In genomic region chr18:63198868-63199742, GRCh38 we compare ENCODE assay signal across 2 cellular contexts.
TF ChIP-seq lines count a peak whose summit lies in the region.

No MANE protein-coding gene starts in this region.

TF ChIP-seq in HepG2, 621 proteins besides CTCF, POLR2A, EP300 and RAD21 (continues in another document):
- TF ChIP-seq SP1 (IDR thresholded peaks at IDR 0.05) = 0 out of 2 replicates have a peak, but pooled peaks have one; percentile 19
- TF ChIP-seq SP1 (CRISPR knock-in tag; IDR thresholded peaks at IDR 0.05) = no peak
- no peak for TF ChIP-seq PREB (CRISPR knock-in tag; IDR thresholded peaks at IDR 0.05)
- TF ChIP-seq ZBTB14 (CRISPR knock-in tag; IDR thresholded peaks at IDR 0.05) = no peak
- no peak for TF ChIP-seq GMEB2 (CRISPR knock-in tag; IDR thresholded peaks at IDR 0.05; ENCODE audit: low read depth)
- no peak for TF ChIP-seq REST (IDR thresholded peaks at IDR 0.05; ENCODE audit: borderline replicate concordance in 1 of 2, low read depth in 1 of 2, low read length in 2 of 2)
- peak; percentile 75 for TF ChIP-seq ZNF646 (CRISPR knock-in tag; IDR thresholded peaks at IDR 0.05)
- no peak for TF ChIP-seq NFIB (CRISPR knock-in tag; IDR thresholded peaks at IDR 0.05; ENCODE audit: borderline replicate concordance)

TF ChIP-seq in K562, 482 proteins besides CTCF, POLR2A, EP300 and RAD21:
- 0 out of 2 replicates have a peak, but pooled peaks have one; percentile 27 for TF ChIP-seq ZBTB26 (CRISPR knock-in tag; IDR thresholded peaks at IDR 0.05)
- TF ChIP-seq MYBL2 (IDR thresholded peaks at IDR 0.05; ENCODE audit: low read depth) = peak; percentile 21; the same call in 1 of the 2 replicates
- no peak for TF ChIP-seq MYBL2 (CRISPR knock-in tag; IDR thresholded peaks at IDR 0.05; ENCODE audit: borderline replicate concordance)
- TF ChIP-seq PREB (CRISPR knock-in tag; IDR thresholded peaks at IDR 0.05) = no peak
- TF ChIP-seq ZBTB40 (IDR thresholded peaks at IDR 0.05) = peak; percentile 40; the same call in 1 of the 2 replicates
- TF ChIP-seq ZBTB40 (CRISPR knock-in tag; IDR thresholded peaks at IDR 0.05) = no peak
- peak; percentile 25; the same call in 1 of the 2 replicates for TF ChIP-seq THRB (CRISPR knock-in tag; conservative IDR thresholded peaks at IDR 0.05)
